In the genomic region with DNA sequence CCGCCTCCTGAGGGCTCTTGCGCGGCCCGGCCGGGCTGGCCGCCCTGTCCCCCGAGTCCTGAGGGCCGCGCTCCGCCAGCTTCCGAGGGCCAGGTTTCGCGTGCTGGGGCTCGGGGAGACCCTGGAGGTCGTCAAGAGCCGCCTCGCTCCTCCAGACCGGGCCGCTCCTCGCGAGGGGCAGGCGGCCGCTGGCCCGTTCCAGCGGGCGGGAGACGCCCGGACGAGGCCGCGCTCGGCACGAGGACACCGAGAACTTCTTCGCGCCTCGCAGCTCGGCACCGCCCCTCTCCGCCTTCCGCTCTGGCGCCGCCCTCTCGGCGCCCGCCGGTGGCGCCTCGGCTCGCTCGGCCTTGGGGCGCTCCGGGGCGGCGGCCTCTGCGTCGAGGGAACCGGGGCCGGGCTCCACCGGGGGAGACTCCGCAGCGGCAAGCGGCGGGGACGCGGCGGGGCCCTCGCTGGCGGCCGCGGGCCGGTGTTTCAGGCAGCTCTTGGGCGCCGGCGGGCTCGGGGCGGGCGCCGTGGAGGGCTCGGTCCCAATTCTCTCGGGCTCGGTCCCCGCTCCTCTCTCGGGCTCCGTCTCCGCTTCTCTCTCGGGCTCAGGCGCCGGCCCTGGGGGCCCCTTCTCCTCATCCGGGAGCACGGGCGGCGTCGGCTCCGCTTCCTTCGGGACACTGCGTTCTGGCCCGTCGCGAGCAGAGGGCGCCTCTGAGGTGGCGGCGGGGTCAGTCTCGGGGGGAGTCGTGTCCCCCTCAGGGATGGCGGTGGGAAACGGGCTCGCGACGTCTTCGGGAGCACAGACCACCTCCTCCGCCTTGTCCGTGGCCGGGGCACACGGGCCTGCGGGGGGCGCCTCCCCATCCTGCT, we compare ENCODE assay signal across 8 cellular contexts.
DNase-seq lines count a peak whose midpoint lies in the region; ATAC-seq and TF ChIP-seq lines count a peak whose summit lies in the region.

No MANE protein-coding gene starts in this region.

- ATAC-seq in heart right ventricle = peak; percentile 78 to 88 (median 82)
- no peak for ATAC-seq in GM18502 (IDR thresholded peaks at IDR 0.05; ENCODE audit: poor library complexity, unreplicated experiment)

- no peaks in the 10 kb centered on the region for H3K9me3 ChIP-seq in heart right ventricle
- no peaks in the 10 kb centered on the region for H3K9me3 ChIP-seq in vagina

- TF ChIP-seq POLR2A in vagina (IDR thresholded peaks at IDR 0.05) = no peak

- H3K36me3 ChIP-seq in heart right ventricle (no peaks in the 10 kb centered on the region), vagina (no peaks in the 10 kb centered on the region)

- TF ChIP-seq CTCF in heart right ventricle (IDR thresholded peaks at IDR 0.05) = peak; percentile 6 to 60 (median 37)
- TF ChIP-seq CTCF in vagina (IDR thresholded peaks at IDR 0.05) = no peak

- peak overlapping the region; percentile 24 to 64 (median 57) for H3K4me3 ChIP-seq in heart right ventricle
- H3K4me3 ChIP-seq in vagina = peak overlapping the region; percentile 40 to 46

- H3K27ac ChIP-seq in heart right ventricle = peak overlapping the region; percentile 83 to 97 (median 94)
- H3K27ac ChIP-seq in vagina = peak overlapping the region; percentile 77

- WGBS in heart right ventricle, 2 donors = 10 to 14% methylated on average over 94 to 117 of the region's 117 CpGs

- peak in 42 of 76 experiments; percentile 2 to 55 (median 34) for DNase-seq in HUDEP-2 (lab: John Stamatoyannopoulos, UW; ENCODE audit: unreplicated experiment in 76 of 76)
- DNase-seq in activated naive CD4-positive, alpha-beta T cell treated with Interleukin-2 at 50 U/mL for 16 hours = peak; percentile 65
- DNase-seq in heart right ventricle = peak; percentile 71 to 75
- peak; percentile 75 for DNase-seq in retina
- DNase-seq in vagina (ENCODE audit: extremely low spot score in 2 of 2) = no peak
- no peak for DNase-seq in occipital lobe (lab: John Stamatoyannopoulos, UW)
- DNase-seq in MV-4-11 (lab: John Stamatoyannopoulos, UW) = no peak

- intact Hi-C loops in heart right ventricle (cut with DNase I) (loop anchor here in 4 of 10 donors (1.0 to 5.0 kb wide), 4 partner anchors 64 to 170 kb away; a partner anchor contains a TSS), vagina (cut with DNase I) (no loop called here)

- peaks cover 6 to 75% (median 53%) of the 10 kb centered on the region in 9 donors for H3K4me1 ChIP-seq in heart right ventricle
- H3K4me1 ChIP-seq in vagina = peaks cover 9% of the 10 kb centered on the region

- H3K27me3 ChIP-seq in heart right ventricle = peaks cover 0 to 17% (median 4%) of the 10 kb centered on the region in 7 donors
- no peaks in the 10 kb centered on the region for H3K27me3 ChIP-seq in vagina

Comparison
In these comparisons a context has a peak if more than half of its experiments do, and no peak if none do; other contexts are left out.
1. DNase-seq: peak in HUDEP-2 (42 of 76), activated naive CD4-positive, alpha-beta T cell treated with Interleukin-2 at 50 U/mL for 16 hours (single experiment), heart right ventricle (2 of 2) and retina (single experiment); none in vagina (0 of 2), occipital lobe (single experiment) and MV-4-11 (single experiment).
2. CTCF ChIP-seq: peak in heart right ventricle (9 of 9); none in vagina (0 of 3).